ENCODE assay signal across 8 cellular contexts in the genomic region with DNA sequence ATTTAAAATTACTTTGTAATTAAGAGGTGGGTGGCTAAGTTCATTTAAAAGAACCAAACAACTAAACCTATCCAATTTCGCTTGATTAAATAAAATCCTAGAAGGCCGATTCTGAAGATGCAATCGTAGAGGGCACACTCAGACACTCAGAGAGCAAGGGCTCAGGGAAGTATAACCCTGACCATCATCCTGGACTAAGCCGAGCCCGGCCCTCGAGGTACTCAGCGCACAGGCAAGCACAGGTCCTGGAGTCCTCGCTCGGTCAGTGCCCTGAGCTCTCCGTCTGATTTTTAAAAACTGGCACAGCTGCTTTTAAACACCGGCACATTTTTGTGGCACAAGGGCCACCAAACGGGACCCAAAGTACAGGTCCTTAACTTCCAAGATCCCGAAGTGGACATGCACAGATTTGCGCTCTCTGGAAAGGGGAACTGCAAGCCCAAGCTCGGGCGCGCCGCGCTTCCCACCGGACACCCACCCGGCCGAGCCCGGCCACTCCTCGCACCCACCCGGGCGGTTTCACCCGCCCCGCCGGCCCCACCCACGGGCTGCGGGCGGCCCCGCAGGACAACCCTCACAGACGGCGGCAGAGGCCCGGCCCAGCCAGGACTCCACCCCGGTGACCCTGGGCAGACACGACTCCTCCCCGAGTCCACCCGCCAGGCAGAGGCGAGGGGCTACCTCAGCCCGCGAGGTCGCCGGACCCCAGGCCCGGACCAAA.
A peak's percentile ranks its signal among the peaks of the same experiment; 100 is the strongest.
DNase-seq lines count a peak whose midpoint lies in the region; ATAC-seq and TF ChIP-seq lines count a peak whose summit lies in the region.
"Not testable (repeated sequence)": the region's sequence is repeated elsewhere in the genome, so short reads cannot be mapped to it uniquely, and the experiment has no call there.

No MANE protein-coding gene starts in this region.

- TF ChIP-seq POLR2A in NB4 (IDR thresholded peaks at IDR 0.05; ENCODE audit: extremely low read depth, insufficient read length); lower leg skin (IDR thresholded peaks at IDR 0.05): not testable (repeated sequence)

- peak overlapping the region; percentile 63 for H3K4me3 Mint-ChIP-seq in activated T-cell treated with anti-CD3 and anti-CD28 coated beads, Interleukin-2, amount 50 U/mL, for 72 hours
- peak overlapping the region; percentile 59 for H3K4me3 Mint-ChIP-seq in endodermal cell

- peak; percentile 1 for DNase-seq in AG04450 (ENCODE audit: low read depth, low spot score)
- not testable (repeated sequence) for DNase-seq in NB4 (ENCODE audit: low read depth); lower leg skin (ENCODE audit: low spot score in 2 of 2)
- peak; percentile 60 to 71 for DNase-seq in activated T-cell treated with anti-CD3 and anti-CD28 coated beads, Interleukin-2, amount 50 U/mL, for 72 hours
- peak; percentile 75 for DNase-seq in endodermal cell

- not testable (repeated sequence) for H3K36me3 ChIP-seq in endodermal cell (ENCODE audit: control insufficient read depth, insufficient read depth, low read length); skeletal muscle tissue (ENCODE audit: control insufficient read depth in 3 of 3, insufficient read depth in 3 of 3, low read length in 3 of 3)

- not testable (repeated sequence) for H3K27me3 Mint-ChIP-seq in activated T-cell treated with anti-CD3 and anti-CD28 coated beads, Interleukin-2, amount 50 U/mL, for 72 hours (ENCODE audit: low read depth); endodermal cell (ENCODE audit: insufficient read depth)

- H3K27me3 ChIP-seq in AG04450 (ENCODE audit: control insufficient read depth, insufficient read depth, low read length); endodermal cell (ENCODE audit: control insufficient read depth, insufficient read depth, low read length, poor library complexity, severe bottlenecking); skeletal muscle tissue (ENCODE audit: control insufficient read depth in 3 of 3, insufficient read depth in 3 of 3, low read length in 3 of 3): not testable (repeated sequence)

- CTCF ChIA-PET in AG04450 (lab: Charles Lee): not testable (repeated sequence)

- H3K9ac ChIP-seq in endodermal cell (ENCODE audit: extremely low read depth, low read length, poor library complexity, severe bottlenecking) (peak overlapping the region; percentile 34), skeletal muscle tissue (ENCODE audit: low read depth in 1 of 3, low read length in 3 of 3) (peak overlapping the region; percentile 53 to 76 (median 65))

- H3K9me3 Mint-ChIP-seq in activated T-cell treated with anti-CD3 and anti-CD28 coated beads, Interleukin-2, amount 50 U/mL, for 72 hours; endodermal cell: not testable (repeated sequence)

- H3K9me3 ChIP-seq in AG04450 (ENCODE audit: control insufficient read depth, insufficient read depth, low read length); endodermal cell (ENCODE audit: control insufficient read depth, low read length); skeletal muscle tissue (ENCODE audit: control insufficient read depth in 3 of 3, low read length in 3 of 3): not testable (repeated sequence)

- H3K27ac ChIP-seq in AG04450 (ENCODE audit: low read depth, low read length); endodermal cell (ENCODE audit: low read depth, low read length): not testable (repeated sequence)
- peak overlapping the region; percentile 83 for H3K27ac ChIP-seq in skeletal muscle tissue (ENCODE audit: low read depth, low read length)

- not testable (repeated sequence) for H3K4me1 ChIP-seq in endodermal cell (ENCODE audit: control insufficient read depth, insufficient read depth, low read length); skeletal muscle tissue (ENCODE audit: control insufficient read depth in 3 of 3, insufficient read depth in 3 of 3, low read length in 3 of 3)

- ATAC-seq in GM19328 (IDR thresholded peaks at IDR 0.05; ENCODE audit: unreplicated experiment) (peak; percentile 31), HG02943 (IDR thresholded peaks at IDR 0.05; ENCODE audit: low read depth, unreplicated experiment) (peak; percentile 41)
- ATAC-seq in activated T-cell treated with anti-CD3 and anti-CD28 coated beads, Interleukin-2, amount 50 U/mL, for 72 hours (replicated peaks in 1 of 2): peak; percentile 57 to 68

- H3K36me3 Mint-ChIP-seq in activated T-cell treated with anti-CD3 and anti-CD28 coated beads, Interleukin-2, amount 50 U/mL, for 72 hours (ENCODE audit: insufficient read depth in 2 of 2); endodermal cell (ENCODE audit: low read depth): not testable (repeated sequence)

- H3K27ac Mint-ChIP-seq in activated T-cell treated with anti-CD3 and anti-CD28 coated beads, Interleukin-2, amount 50 U/mL, for 72 hours; endodermal cell: not testable (repeated sequence)

- 1% methylated on average over 21 of the region's 46 CpGs; no CpG with 5 or more reads in 1 of the 2 experiments for WGBS in endodermal cell (ENCODE audit: insufficient coverage in 1 of 2, insufficient read length in 1 of 2), 2 experiments
- WGBS in lower leg skin, 2 donors: 0% methylated on average over 1 of the region's 46 CpGs; no CpG with 5 or more reads in 1 of the 2 donors

- not testable (repeated sequence) for H3K4me1 Mint-ChIP-seq in activated T-cell treated with anti-CD3 and anti-CD28 coated beads, Interleukin-2, amount 50 U/mL, for 72 hours (ENCODE audit: low read depth); endodermal cell

- POLR2A ChIA-PET in AG04450 (lab: Yijun Ruan, JAX): not testable (repeated sequence)

- intact Hi-C loops in lower leg skin (cut with DNase I; ENCODE audit: low total_unique reads): not testable (repeated sequence)

- H3K4me3 ChIP-seq in AG04450 (ENCODE audit: low read depth, low read length) (peak overlapping the region; percentile 66), NB4 (ENCODE audit: low read depth, low read length) (peak overlapping the region; percentile 43), endodermal cell (ENCODE audit: low read length) (peak overlapping the region; percentile 69), lower leg skin (ENCODE audit: low read depth, poor library complexity, severe bottlenecking) (peak overlapping the region; percentile 81), skeletal muscle tissue (ENCODE audit: low read length in 3 of 3) (peak overlapping the region; percentile 54 to 61 (median 56))

- not testable (repeated sequence) for TF ChIP-seq CTCF in AG04450 (IDR thresholded peaks at IDR 0.05; ENCODE audit: low read depth, low read length); NB4 (IDR thresholded peaks at IDR 0.05; ENCODE audit: low read depth, low read length); endodermal cell (conservative IDR thresholded peaks at IDR 0.05); lower leg skin (IDR thresholded peaks at IDR 0.05)
